Comparison of ENCODE assay signal across 15 cellular contexts in genomic region chr16:74743045-74743667, GRCh38. TPM values are rescaled to one million over a fixed set of nuclear protein-coding genes. Genes with fewer than 3 reads are reported as not detected.
DNase-seq lines count a peak whose midpoint lies in the region; ATAC-seq, FAIRE-seq and TF ChIP-seq lines count a peak whose summit lies in the region.
"Had no signal": no experiment of that assay in that cellular context is flagged by ENCODE, and none has a peak within 500 bp of the region (broad histone marks: within the 10 kb centered on the region; RNA-seq: fewer than 3 reads in every experiment).

No MANE protein-coding gene starts in this region.

- no peaks in the 10 kb centered on the region for H3K36me3 Mint-ChIP-seq in MCF 10A (ENCODE audit: insufficient read depth, unreplicated experiment)
- H3K36me3 Mint-ChIP-seq: CD8-positive, alpha-beta memory T cell had no signal

- H2AFZ ChIP-seq in IMR-90 (replicated peaks; ENCODE audit: low read length, poor library complexity) (peak overlapping the region; percentile 72), HepG2 (ENCODE audit: low read length) (no peak overlapping the region)

- peak overlapping the region; percentile 74 for H2AK5ac ChIP-seq in IMR-90 (ENCODE audit: low read depth, low read length)

- H3K27ac ChIP-seq in IMR-90 (ENCODE audit: insufficient read depth, low read length) (no peak overlapping the region), HepG2 (ENCODE audit: extremely low read length, insufficient read depth, low read length) (no peak overlapping the region), suprapubic skin (peak overlapping the region; percentile 72)

- BruUV-seq in IMR-90 (replicated peaks; lab: Mats Ljungman, UMichigan) (no TSS peak), MCF 10A (replicated peaks; lab: Mats Ljungman, UMichigan) (TSS peak; percentile 76), HepG2 (replicated peaks; lab: Mats Ljungman, UMichigan) (no TSS peak)

- no peak overlapping the region; the same call in 1 of the 2 replicates for H3K23ac ChIP-seq in IMR-90 (ENCODE audit: low read depth, low read length)

- peak overlapping the region; percentile 54; the same call in 1 of the 2 replicates for H3K18ac ChIP-seq in IMR-90 (ENCODE audit: low read depth, low read length)

- POLR2A ChIA-PET in IMR-90 (lab: Charles Lee; ENCODE audit: unreplicated experiment) (no interaction called here), MCF 10A (lab: Yijun Ruan, JAX) (interaction anchor here (1.0 kb wide), 1 partner anchor 42 kb away, joined by 4 read pairs; the partner anchor contains the start of gene MLKL), HepG2 (lab: Yijun Ruan, JAX) (no interaction called here)

- peak overlapping the region; percentile 46 for H4K5ac ChIP-seq in IMR-90 (ENCODE audit: low read depth, low read length)

- H3K9ac ChIP-seq in IMR-90 (ENCODE audit: low read depth, low read length), result no peak overlapping the region
- no peak overlapping the region for H3K9ac ChIP-seq in HepG2 (ENCODE audit: insufficient read depth, low read depth, low read length)

- dilution Hi-C loops in IMR-90 (cut with HindIII; ENCODE audit: low sequenced_read_pairs, unreplicated experiment), result no loop called here

- H2BK120ac ChIP-seq in IMR-90 (ENCODE audit: low read depth, low read length), result peak overlapping the region; percentile 75

- intact Hi-C loops in IMR-90 (cut with micrococcal nuclease) (no loop called here), MCF 10A (cut with micrococcal nuclease) (no loop called here), HepG2 (cut with micrococcal nuclease; ENCODE audit: unreplicated experiment) (no loop called here)

- no peak overlapping the region for H2BK5ac ChIP-seq in IMR-90 (ENCODE audit: low read depth, low read length, poor library complexity, severe bottlenecking)

- H3K4me2 ChIP-seq in IMR-90 (ENCODE audit: low read depth, low read length) (peak overlapping the region; percentile 42), HepG2 (ENCODE audit: low read depth, low read length) (peak overlapping the region; percentile 74)

- peak overlapping the region; percentile 5; the same call in 1 of the 2 replicates for H3K14ac ChIP-seq in IMR-90 (replicated peaks; ENCODE audit: low read depth, low read length)

- H4K20me1 ChIP-seq in IMR-90 (ENCODE audit: insufficient read depth, low read length) (no peaks in the 10 kb centered on the region), HepG2 (ENCODE audit: insufficient read depth, low read length) (no peaks in the 10 kb centered on the region)

- H4K8ac ChIP-seq in IMR-90 (ENCODE audit: low read depth in 2 of 2, low read length in 2 of 2), result peak overlapping the region; percentile 42 to 67; a peak in 2 of 4 replicates

- H2AK9ac ChIP-seq in IMR-90 (replicated peaks; ENCODE audit: low read depth, low read length, poor library complexity), result peak overlapping the region; percentile 83

- no peaks in the 10 kb centered on the region for H3K79me2 ChIP-seq in HepG2 (ENCODE audit: insufficient read depth, low read length)

- peaks cover 16% of the 10 kb centered on the region for H3K4me1 ChIP-seq in IMR-90 (ENCODE audit: control insufficient read depth, insufficient read depth, low read length)
- H3K4me1 ChIP-seq in HepG2 (ENCODE audit: insufficient read depth, low read length), result peaks cover 23% of the 10 kb centered on the region
- H3K4me1 ChIP-seq in suprapubic skin, result peaks cover 30% of the 10 kb centered on the region

- H2BK20ac ChIP-seq in IMR-90 (ENCODE audit: low read depth, low read length), result peak overlapping the region; percentile 80

- TF ChIP-seq CTCF in IMR-90 (conservative IDR thresholded peaks at IDR 0.05; ENCODE audit: low read depth, low read length) (no peak), MCF 10A (IDR thresholded peaks at IDR 0.05; ENCODE audit: unreplicated experiment) (no peak), HepG2 (CRISPR knock-in tag; IDR thresholded peaks at IDR 0.05) (no peak), suprapubic skin (IDR thresholded peaks at IDR 0.05) (no peak)

- peak overlapping the region; percentile 67; the same call in 2 of the 3 replicates for H2BK15ac ChIP-seq in IMR-90 (ENCODE audit: low read depth, low read length)

- peak overlapping the region; percentile 61 for H3K4ac ChIP-seq in IMR-90 (ENCODE audit: low read depth, low read length)

- 66% methylated on average over 4 of the region's 8 CpGs; no CpG with 5 or more reads in 1 of the 2 experiments for WGBS in IMR-90 (ENCODE audit: extremely low coverage in 2 of 2, insufficient read length in 1 of 2), 2 experiments
- WGBS in HepG2 (ENCODE audit: low lambda C conversion rate), result 19% methylated on average over 8 of the region's 8 CpGs
- 32% methylated on average over 7 of the region's 8 CpGs for WGBS in suprapubic skin

- H3K4me3 ChIP-seq in IMR-90 (ENCODE audit: insufficient read depth, low read depth, low read length), result no peak overlapping the region
- peak overlapping the region; percentile 12 to 51 (median 41); a peak in 5 of 6 replicates for H3K4me3 ChIP-seq in HepG2 (replicated peaks in 1 of 3; ENCODE audit: insufficient read depth in 1 of 3, low read depth in 2 of 3, low read length in 3 of 3)
- no peak overlapping the region for H3K4me3 ChIP-seq in suprapubic skin
- H3K4me3 ChIP-seq: sigmoid colon had no signal

- CTCF ChIA-PET in IMR-90 (lab: Yijun Ruan, JAX) (interaction anchor here (2.3 kb wide), 1 partner anchor 18 kb away, joined by 8 read pairs; no protein-coding TSS in a partner anchor), MCF 10A (lab: Yijun Ruan, JAX) (interaction anchor here (1.1 kb wide), 1 partner anchor 119 kb away, joined by 3 read pairs; no protein-coding TSS in a partner anchor), HepG2 (lab: Yijun Ruan, JAX; ENCODE audit: low intra/inter-chr PET ratio, low total read pairs) (no interaction called here)

- no peaks in the 10 kb centered on the region for H3K79me1 ChIP-seq in IMR-90 (ENCODE audit: low read depth in 1 of 2, low read length in 2 of 2)

- TF ChIP-seq POLR2A in IMR-90 (IDR thresholded peaks at IDR 0.05; ENCODE audit: low read depth, low read length) (no peak), HepG2 (IDR thresholded peaks at IDR 0.05; ENCODE audit: insufficient read depth in 1 of 2, low read depth in 2 of 2, low read length in 2 of 2) (no peak), suprapubic skin (IDR thresholded peaks at IDR 0.05) (no peak)

- FAIRE-seq in HepG2 (lab: Jason Lieb, UNC), result no peak

- H3K27ac Mint-ChIP-seq in MCF 10A (ENCODE audit: low read depth, unreplicated experiment), result peak overlapping the region; percentile 92
- H3K27ac Mint-ChIP-seq: CD8-positive, alpha-beta memory T cell had no signal

- peak overlapping the region; percentile 53 for H4K91ac ChIP-seq in IMR-90 (ENCODE audit: insufficient read depth, low read depth, low read length)

- in situ Hi-C loops in IMR-90 (cut with MboI; ENCODE audit: low sequenced_read_pairs) (no loop called here), HepG2 (cut with HindIII; ENCODE audit: extremely low pct_ligation_motif_present, low pct_unique_long_range_greater_than_20kb) (no loop called here)

- H3K27me3 ChIP-seq in IMR-90 (ENCODE audit: control insufficient read depth, insufficient read depth, low read length), result no peaks in the 10 kb centered on the region
- H3K27me3 ChIP-seq in HepG2 (ENCODE audit: control insufficient read depth in 1 of 2, insufficient read depth in 2 of 2, low read length in 2 of 2), result peaks cover 5 to 52% of the 10 kb centered on the region in 2 experiments; a peak in 4 of 5 replicates
- no peaks in the 10 kb centered on the region for H3K27me3 ChIP-seq in suprapubic skin
- H3K27me3 ChIP-seq: sigmoid colon had no signal

- no peaks in the 10 kb centered on the region for H3K27me3 Mint-ChIP-seq in MCF 10A (ENCODE audit: insufficient read depth, unreplicated experiment)

- H3K4me1 Mint-ChIP-seq in MCF 10A (ENCODE audit: insufficient read depth, unreplicated experiment), result peaks cover 38% of the 10 kb centered on the region
- H3K4me1 Mint-ChIP-seq: CD8-positive, alpha-beta memory T cell had no signal

- peaks cover 4% of the 10 kb centered on the region; the same call in 1 of the 2 replicates for H3K9me1 ChIP-seq in IMR-90 (ENCODE audit: insufficient read depth, low read length)

- TF ChIP-seq EP300 in HepG2 (IDR thresholded peaks at IDR 0.05; ENCODE audit: low read depth in 2 of 2, low read length in 2 of 2), result no peak
- TF ChIP-seq EP300 in HepG2 (CRISPR knock-in tag; IDR thresholded peaks at IDR 0.05; ENCODE audit: borderline replicate concordance), result no peak
- no peak for TF ChIP-seq EP300 in suprapubic skin (IDR thresholded peaks at IDR 0.05)

- no peaks in the 10 kb centered on the region for H3K36me3 ChIP-seq in IMR-90 (ENCODE audit: control insufficient read depth, insufficient read depth, low read length)
- H3K36me3 ChIP-seq in HepG2 (replicated peaks in 1 of 2; ENCODE audit: control insufficient read depth in 1 of 2, insufficient read depth in 2 of 2, low read length in 2 of 2), result no peaks in the 10 kb centered on the region
- no peaks in the 10 kb centered on the region for H3K36me3 ChIP-seq in suprapubic skin
- H3K36me3 ChIP-seq: sigmoid colon had no signal

- H3K4me3 Mint-ChIP-seq in MCF 10A (ENCODE audit: unreplicated experiment), result peak overlapping the region; percentile 64
- H3K4me3 Mint-ChIP-seq: CD8-positive, alpha-beta memory T cell had no signal

- H3K9me3 Mint-ChIP-seq in MCF 10A (ENCODE audit: unreplicated experiment), result no peaks in the 10 kb centered on the region
- H3K9me3 Mint-ChIP-seq: CD8-positive, alpha-beta memory T cell had no signal

- H3K56ac ChIP-seq in IMR-90 (ENCODE audit: extremely low read depth, insufficient read depth, low read length), result no peak overlapping the region

- H3K9me3 ChIP-seq in IMR-90 (ENCODE audit: control insufficient read depth, insufficient read depth, low read length) (no peaks in the 10 kb centered on the region), HepG2 (ENCODE audit: low read length) (no peaks in the 10 kb centered on the region), suprapubic skin (no peaks in the 10 kb centered on the region)
- H3K9me3 ChIP-seq: sigmoid colon had no signal

- DNase-seq in IMR-90 (no peak), MCF 10A (ENCODE audit: unreplicated experiment) (peak; percentile 22), HepG2 (ENCODE audit: low spot score) (no peak), suprapubic skin (ENCODE audit: low spot score in 2 of 2) (no peak), NCI-H524 (lab: John Stamatoyannopoulos, UW) (no peak), UCSD-AML1 (lab: John Stamatoyannopoulos, UW; ENCODE audit: unreplicated experiment) (no peak)
- DNase-seq: activated naive CD4-positive, alpha-beta T cell; CD8-positive, alpha-beta memory T cell; NCI-H1417 treated with DMSO at 0.1 percent for 48 hours; NCI-H748 treated with DMSO at 0.1 percent for 48 hours; Right ventricle myocardium superior; sigmoid colon had no signal

- ATAC-seq in IMR-90 (ENCODE audit: low read depth) (peak; percentile 24), HepG2 (peak; percentile 9; the same call in 2 of the 3 replicates), HG02798 (IDR thresholded peaks at IDR 0.05; ENCODE audit: poor library complexity, unreplicated experiment) (no peak), HG02678 (IDR thresholded peaks at IDR 0.05; ENCODE audit: unreplicated experiment) (no peak)

- TF ChIP-seq RAD21 in IMR-90 (IDR thresholded peaks at IDR 0.05; ENCODE audit: low read length) (no peak), HepG2 (CRISPR knock-in tag; IDR thresholded peaks at IDR 0.05) (no peak)

RNA-seq across cellular contexts. Expression of gene FA2H, which starts 31.5 kb away (rescaled TPM):
- total RNA-seq in IMR-90 (2012; rRNA removed) (not detected in 2 replicates), MCF 10A (2022) (not detected in 2 replicates), HepG2 (2016; rRNA removed; fragmentation: Illumina TruSeq; extraction: Trizol) (not detected in 2 replicates), suprapubic skin (10 to 100 TPM in 1 of 4 donors, 1 to 10 TPM in 3; 6.8 to 11.3 (median 8.8) TPM)
- polyA plus RNA-seq in IMR-90 (2012; rRNA removed) (not detected in 2 replicates), HepG2 (2011; rRNA removed) (0.09 and 0.20 TPM in 2 replicates)
- 0.01 TPM in 1 of 2 replicates, not detected in the other for polyA plus RNA-seq in IMR-90 (2012; cell fraction: cytosol; rRNA removed)
- polyA plus RNA-seq in IMR-90 (2012; cell fraction: nucleus; rRNA removed; ENCODE audit: low replicate concordance), result 0.02 TPM in 1 of 2 replicates, not detected in the other
- total RNA-seq in HepG2 (2016; cell fraction: cytosol; rRNA removed; fragmentation: Illumina TruSeq; extraction: Trizol; ENCODE audit: low read depth), result not detected in 2 replicates
- not detected in 2 replicates for total RNA-seq in HepG2 (2016; cell fraction: insoluble cytoplasmic fraction; rRNA removed; fragmentation: Illumina TruSeq; extraction: Trizol)
- not detected in 2 replicates for total RNA-seq in HepG2 (2016; cell fraction: membrane; rRNA removed; fragmentation: Illumina TruSeq; extraction: Trizol)
- not detected in 2 replicates for total RNA-seq in HepG2 (2016; cell fraction: nucleus; rRNA removed; fragmentation: Illumina TruSeq; extraction: Trizol)
- polyA plus RNA-seq in HepG2 (2011; cell fraction: cytosol; rRNA removed), result 0.03 TPM in 1 of 2 replicates, not detected in the other
- 0.05 TPM in 1 of 2 replicates, not detected in the other for polyA plus RNA-seq in HepG2 (2011; cell fraction: nucleus; rRNA removed)
- 0.07 TPM in 1 of 2 replicates, not detected in the other for polyA plus RNA-seq in HepG2 (2012)
- not detected in 2 replicates for polyA plus RNA-seq in HepG2 (2016; cell fraction: cytosol; fragmentation: Illumina TruSeq; extraction: Trizol; ENCODE audit: low read depth)
- 0.11 TPM in 1 of 2 replicates, not detected in the other for polyA plus RNA-seq in HepG2 (2016; cell fraction: insoluble cytoplasmic fraction; fragmentation: Illumina TruSeq; extraction: Trizol; ENCODE audit: low read depth)
- not detected in 2 replicates for polyA plus RNA-seq in HepG2 (2016; cell fraction: membrane; fragmentation: Illumina TruSeq; extraction: Trizol; ENCODE audit: low read depth)
- polyA plus RNA-seq in HepG2 (2016; cell fraction: nucleus; fragmentation: Illumina TruSeq; extraction: Trizol; ENCODE audit: insufficient read depth, low read depth), result 0.38 TPM in 1 of 2 replicates, not detected in the other
- 42.8 TPM in 1 of 2 replicates, not detected in the other for polyA minus RNA-seq in HepG2 (2011; rRNA and poly(A)+ RNA removed; ENCODE audit: low replicate concordance)
- polyA minus RNA-seq in HepG2 (2011; cell fraction: cytosol; rRNA and poly(A)+ RNA removed), result 0.35 TPM in 1 of 2 replicates, not detected in the other
- polyA minus RNA-seq in HepG2 (2011; cell fraction: nucleus; rRNA and poly(A)+ RNA removed), result not detected in 2 replicates
- total RNA-seq: activated CD8-positive, alpha-beta memory T cell treated with anti-CD3 and anti-CD28 coated beads for 36 hours; CD8-positive, alpha-beta memory T cell had no signal
- polyA plus RNA-seq: CD8-positive, alpha-beta memory T cell had no signal

RNA-seq across cellular contexts. Expression of gene MLKL, which starts 42.5 kb away (rescaled TPM):
- total RNA-seq in IMR-90 (2012; rRNA removed) (4.2 and 4.5 TPM in 2 replicates), MCF 10A (2022) (12.1 and 14.2 TPM in 2 replicates), HepG2 (2016; rRNA removed; fragmentation: Illumina TruSeq; extraction: Trizol) (10.7 TPM in 2 replicates), suprapubic skin (10 to 100 TPM in 1 of 4 donors, 1 to 10 TPM in 3; 3.1 to 12.0 (median 7.0) TPM)
- polyA plus RNA-seq in IMR-90 (2012; rRNA removed) (3.6 and 3.7 TPM in 2 replicates), HepG2 (2011; rRNA removed) (5.5 and 6.4 TPM in 2 replicates)
- polyA plus RNA-seq in IMR-90 (2012; cell fraction: cytosol; rRNA removed), result 1.2 and 1.6 TPM in 2 replicates
- polyA plus RNA-seq in IMR-90 (2012; cell fraction: nucleus; rRNA removed; ENCODE audit: low replicate concordance), result 3.8 and 14.0 TPM in 2 replicates
- 3.0 TPM in 2 replicates for total RNA-seq in HepG2 (2016; cell fraction: cytosol; rRNA removed; fragmentation: Illumina TruSeq; extraction: Trizol; ENCODE audit: low read depth)
- total RNA-seq in HepG2 (2016; cell fraction: insoluble cytoplasmic fraction; rRNA removed; fragmentation: Illumina TruSeq; extraction: Trizol), result 11.8 and 11.9 TPM in 2 replicates
- 5.1 and 6.4 TPM in 2 replicates for total RNA-seq in HepG2 (2016; cell fraction: membrane; rRNA removed; fragmentation: Illumina TruSeq; extraction: Trizol)
- total RNA-seq in HepG2 (2016; cell fraction: nucleus; rRNA removed; fragmentation: Illumina TruSeq; extraction: Trizol), result 8.9 and 10.4 TPM in 2 replicates
- 2.9 and 3.0 TPM in 2 replicates for polyA plus RNA-seq in HepG2 (2011; cell fraction: cytosol; rRNA removed)
- polyA plus RNA-seq in HepG2 (2011; cell fraction: nucleus; rRNA removed), result 8.3 and 10.0 TPM in 2 replicates
- polyA plus RNA-seq in HepG2 (2012), result 4.3 and 4.5 TPM in 2 replicates
- 2.2 and 2.4 TPM in 2 replicates for polyA plus RNA-seq in HepG2 (2016; cell fraction: cytosol; fragmentation: Illumina TruSeq; extraction: Trizol; ENCODE audit: low read depth)
- polyA plus RNA-seq in HepG2 (2016; cell fraction: insoluble cytoplasmic fraction; fragmentation: Illumina TruSeq; extraction: Trizol; ENCODE audit: low read depth), result 9.8 and 12.2 TPM in 2 replicates
- polyA plus RNA-seq in HepG2 (2016; cell fraction: membrane; fragmentation: Illumina TruSeq; extraction: Trizol; ENCODE audit: low read depth), result 3.3 and 3.5 TPM in 2 replicates
- 14.3 and 17.1 TPM in 2 replicates for polyA plus RNA-seq in HepG2 (2016; cell fraction: nucleus; fragmentation: Illumina TruSeq; extraction: Trizol; ENCODE audit: insufficient read depth, low read depth)
- 2.2 and 23.2 TPM in 2 replicates for polyA minus RNA-seq in HepG2 (2011; rRNA and poly(A)+ RNA removed; ENCODE audit: low replicate concordance)
- 1.8 and 2.8 TPM in 2 replicates for polyA minus RNA-seq in HepG2 (2011; cell fraction: cytosol; rRNA and poly(A)+ RNA removed)
- 9.5 and 12.4 TPM in 2 replicates for polyA minus RNA-seq in HepG2 (2011; cell fraction: nucleus; rRNA and poly(A)+ RNA removed)

Comparison
In these comparisons a context has a peak if more than half of its experiments do, and no peak if none do; other contexts are left out.
1. ATAC-seq: peak in IMR-90 (single experiment) and HepG2 (single experiment); none in HG02798 (single experiment) and HG02678 (single experiment).
2. H3K4me3 ChIP-seq: peak in HepG2 (3 of 3); none in IMR-90 (single experiment) and suprapubic skin (single experiment).